In the genomic region with DNA sequence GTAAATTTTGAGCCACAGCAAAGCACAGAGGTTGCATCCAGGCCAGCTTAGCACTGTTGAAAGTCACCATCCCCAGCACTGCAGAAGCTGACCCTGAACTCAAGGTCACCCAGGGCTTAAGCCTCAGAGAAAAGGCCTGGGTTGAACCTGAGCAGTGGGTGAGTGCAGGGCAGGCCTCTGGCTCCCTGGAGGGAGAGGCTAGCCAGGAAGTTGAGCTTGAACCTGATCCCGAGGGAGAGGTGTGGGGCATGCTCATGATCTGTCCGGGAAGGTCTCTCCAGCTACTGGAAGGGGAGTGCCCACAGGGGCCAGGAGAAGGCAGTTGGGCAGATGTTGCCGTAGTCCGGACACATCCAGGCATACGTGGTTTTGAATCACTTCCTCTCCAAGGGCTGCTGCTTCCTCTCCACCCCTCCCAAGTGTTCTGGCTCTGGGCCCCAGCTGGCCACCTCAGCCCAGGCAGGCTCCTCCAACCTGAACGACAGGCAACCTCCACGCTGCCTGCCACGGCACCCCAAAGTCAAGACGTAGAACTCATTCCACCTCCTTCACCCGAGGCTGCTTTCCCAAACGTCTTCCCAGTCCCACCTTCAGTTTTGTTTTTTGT, we compare ENCODE assay signal across 1 cellular context.
TF ChIP-seq lines count a peak whose summit lies in the region.

No MANE protein-coding gene starts in this region.

TF ChIP-seq in HepG2, 621 proteins besides CTCF, POLR2A, EP300 and RAD21 (continued from another document and continues in another):
- TF ChIP-seq, protein P1, sequence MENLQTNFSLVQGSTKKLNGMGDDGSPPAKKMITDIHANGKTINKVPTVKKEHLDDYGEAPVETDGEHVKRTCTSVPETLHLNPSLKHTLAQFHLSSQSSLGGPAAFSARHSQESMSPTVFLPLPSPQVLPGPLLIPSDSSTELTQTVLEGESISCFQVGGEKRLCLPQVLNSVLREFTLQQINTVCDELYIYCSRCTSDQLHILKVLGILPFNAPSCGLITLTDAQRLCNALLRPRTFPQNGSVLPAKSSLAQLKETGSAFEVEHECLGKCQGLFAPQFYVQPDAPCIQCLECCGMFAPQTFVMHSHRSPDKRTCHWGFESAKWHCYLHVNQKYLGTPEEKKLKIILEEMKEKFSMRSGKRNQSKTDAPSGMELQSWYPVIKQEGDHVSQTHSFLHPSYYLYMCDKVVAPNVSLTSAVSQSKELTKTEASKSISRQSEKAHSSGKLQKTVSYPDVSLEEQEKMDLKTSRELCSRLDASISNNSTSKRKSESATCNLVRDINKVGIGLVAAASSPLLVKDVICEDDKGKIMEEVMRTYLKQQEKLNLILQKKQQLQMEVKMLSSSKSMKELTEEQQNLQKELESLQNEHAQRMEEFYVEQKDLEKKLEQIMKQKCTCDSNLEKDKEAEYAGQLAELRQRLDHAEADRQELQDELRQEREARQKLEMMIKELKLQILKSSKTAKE (CRISPR knock-in tag; IDR thresholded peaks at IDR 0.05; ENCODE audit: borderline replicate concordance): peak; percentile 99
- TF ChIP-seq, protein P2, sequence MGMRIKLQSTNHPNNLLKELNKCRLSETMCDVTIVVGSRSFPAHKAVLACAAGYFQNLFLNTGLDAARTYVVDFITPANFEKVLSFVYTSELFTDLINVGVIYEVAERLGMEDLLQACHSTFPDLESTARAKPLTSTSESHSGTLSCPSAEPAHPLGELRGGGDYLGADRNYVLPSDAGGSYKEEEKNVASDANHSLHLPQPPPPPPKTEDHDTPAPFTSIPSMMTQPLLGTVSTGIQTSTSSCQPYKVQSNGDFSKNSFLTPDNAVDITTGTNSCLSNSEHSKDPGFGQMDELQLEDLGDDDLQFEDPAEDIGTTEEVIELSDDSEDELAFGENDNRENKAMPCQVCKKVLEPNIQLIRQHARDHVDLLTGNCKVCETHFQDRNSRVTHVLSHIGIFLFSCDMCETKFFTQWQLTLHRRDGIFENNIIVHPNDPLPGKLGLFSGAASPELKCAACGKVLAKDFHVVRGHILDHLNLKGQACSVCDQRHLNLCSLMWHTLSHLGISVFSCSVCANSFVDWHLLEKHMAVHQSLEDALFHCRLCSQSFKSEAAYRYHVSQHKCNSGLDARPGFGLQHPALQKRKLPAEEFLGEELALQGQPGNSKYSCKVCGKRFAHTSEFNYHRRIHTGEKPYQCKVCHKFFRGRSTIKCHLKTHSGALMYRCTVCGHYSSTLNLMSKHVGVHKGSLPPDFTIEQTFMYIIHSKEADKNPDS (CRISPR knock-in tag; IDR thresholded peaks at IDR 0.05): no peak
- 0 out of 2 replicates have a peak, but pooled peaks have one; percentile 33 for TF ChIP-seq ZSCAN12 (CRISPR knock-in tag; IDR thresholded peaks at IDR 0.05)
- TF ChIP-seq, protein P3, sequence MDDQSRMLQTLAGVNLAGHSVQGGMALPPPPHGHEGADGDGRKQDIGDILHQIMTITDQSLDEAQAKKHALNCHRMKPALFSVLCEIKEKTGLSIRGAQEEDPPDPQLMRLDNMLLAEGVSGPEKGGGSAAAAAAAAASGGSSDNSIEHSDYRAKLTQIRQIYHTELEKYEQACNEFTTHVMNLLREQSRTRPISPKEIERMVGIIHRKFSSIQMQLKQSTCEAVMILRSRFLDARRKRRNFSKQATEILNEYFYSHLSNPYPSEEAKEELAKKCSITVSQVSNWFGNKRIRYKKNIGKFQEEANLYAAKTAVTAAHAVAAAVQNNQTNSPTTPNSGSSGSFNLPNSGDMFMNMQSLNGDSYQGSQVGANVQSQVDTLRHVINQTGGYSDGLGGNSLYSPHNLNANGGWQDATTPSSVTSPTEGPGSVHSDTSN (CRISPR knock-in tag; IDR thresholded peaks at IDR 0.05; ENCODE audit: borderline replicate concordance): no peak
- TF ChIP-seq SALL2 (CRISPR knock-in tag; IDR thresholded peaks at IDR 0.05): peak; percentile 71; the same call in 1 of the 2 replicates
- TF ChIP-seq, protein P4, sequence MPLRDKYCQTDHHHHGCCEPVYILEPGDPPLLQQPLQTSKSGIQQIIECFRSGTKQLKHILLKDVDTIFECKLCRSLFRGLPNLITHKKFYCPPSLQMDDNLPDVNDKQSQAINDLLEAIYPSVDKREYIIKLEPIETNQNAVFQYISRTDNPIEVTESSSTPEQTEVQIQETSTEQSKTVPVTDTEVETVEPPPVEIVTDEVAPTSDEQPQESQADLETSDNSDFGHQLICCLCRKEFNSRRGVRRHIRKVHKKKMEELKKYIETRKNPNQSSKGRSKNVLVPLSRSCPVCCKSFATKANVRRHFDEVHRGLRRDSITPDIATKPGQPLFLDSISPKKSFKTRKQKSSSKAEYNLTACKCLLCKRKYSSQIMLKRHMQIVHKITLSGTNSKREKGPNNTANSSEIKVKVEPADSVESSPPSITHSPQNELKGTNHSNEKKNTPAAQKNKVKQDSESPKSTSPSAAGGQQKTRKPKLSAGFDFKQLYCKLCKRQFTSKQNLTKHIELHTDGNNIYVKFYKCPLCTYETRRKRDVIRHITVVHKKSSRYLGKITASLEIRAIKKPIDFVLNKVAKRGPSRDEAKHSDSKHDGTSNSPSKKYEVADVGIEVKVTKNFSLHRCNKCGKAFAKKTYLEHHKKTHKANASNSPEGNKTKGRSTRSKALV (CRISPR knock-in tag; IDR thresholded peaks at IDR 0.05): peak; percentile 86
- no peak for TF ChIP-seq SRSF1 (optimal IDR thresholded peaks at IDR 0.05; ENCODE audit: low read depth, low read length)
- TF ChIP-seq MAZ (IDR thresholded peaks at IDR 0.05; ENCODE audit: borderline replicate concordance, low read depth, low read length): 0 out of 2 replicates have a peak, but pooled peaks have one; percentile 16
- TF ChIP-seq MAZ (CRISPR knock-in tag; IDR thresholded peaks at IDR 0.05; ENCODE audit: low read depth): peak; percentile 87
- TF ChIP-seq ZNF557 (CRISPR knock-in tag; IDR thresholded peaks at IDR 0.05): peak; percentile 18; the same call in 1 of the 2 replicates
- no peak for TF ChIP-seq ZNF75D (CRISPR knock-in tag; IDR thresholded peaks at IDR 0.05; ENCODE audit: borderline replicate concordance)
- TF ChIP-seq ETV5 (CRISPR knock-in tag; IDR thresholded peaks at IDR 0.05; ENCODE audit: borderline replicate concordance): peak; percentile 77
- peak; percentile 58; the same call in 1 of the 2 replicates for TF ChIP-seq PHF20 (CRISPR knock-in tag; IDR thresholded peaks at IDR 0.05)
- peak; percentile 96; the same call in 1 of the 2 replicates for TF ChIP-seq TOE1 (CRISPR knock-in tag; IDR thresholded peaks at IDR 0.05)
- no peak; the same call in 1 of the 2 replicates for TF ChIP-seq EEA1 (CRISPR knock-in tag; IDR thresholded peaks at IDR 0.05; ENCODE audit: borderline replicate concordance)
- no peak for TF ChIP-seq CBX2 (IDR thresholded peaks at IDR 0.05; ENCODE audit: low read depth, low read length)
- no peak for TF ChIP-seq CBX2 (CRISPR knock-in tag; IDR thresholded peaks at IDR 0.05; ENCODE audit: low read depth)
- TF ChIP-seq ZMYM4 (CRISPR knock-in tag; IDR thresholded peaks at IDR 0.05): peak; percentile 21; the same call in 1 of the 2 replicates
- TF ChIP-seq, protein P5, sequence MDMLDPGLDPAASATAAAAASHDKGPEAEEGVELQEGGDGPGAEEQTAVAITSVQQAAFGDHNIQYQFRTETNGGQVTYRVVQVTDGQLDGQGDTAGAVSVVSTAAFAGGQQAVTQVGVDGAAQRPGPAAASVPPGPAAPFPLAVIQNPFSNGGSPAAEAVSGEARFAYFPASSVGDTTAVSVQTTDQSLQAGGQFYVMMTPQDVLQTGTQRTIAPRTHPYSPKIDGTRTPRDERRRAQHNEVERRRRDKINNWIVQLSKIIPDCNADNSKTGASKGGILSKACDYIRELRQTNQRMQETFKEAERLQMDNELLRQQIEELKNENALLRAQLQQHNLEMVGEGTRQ (IDR thresholded peaks at IDR 0.05; ENCODE audit: low read depth, low read length): no peak; the same call in 1 of the 2 replicates
- TF ChIP-seq, protein P5 (CRISPR knock-in tag; IDR thresholded peaks at IDR 0.05; ENCODE audit: borderline replicate concordance): no peak
- TF ChIP-seq, protein P6, sequence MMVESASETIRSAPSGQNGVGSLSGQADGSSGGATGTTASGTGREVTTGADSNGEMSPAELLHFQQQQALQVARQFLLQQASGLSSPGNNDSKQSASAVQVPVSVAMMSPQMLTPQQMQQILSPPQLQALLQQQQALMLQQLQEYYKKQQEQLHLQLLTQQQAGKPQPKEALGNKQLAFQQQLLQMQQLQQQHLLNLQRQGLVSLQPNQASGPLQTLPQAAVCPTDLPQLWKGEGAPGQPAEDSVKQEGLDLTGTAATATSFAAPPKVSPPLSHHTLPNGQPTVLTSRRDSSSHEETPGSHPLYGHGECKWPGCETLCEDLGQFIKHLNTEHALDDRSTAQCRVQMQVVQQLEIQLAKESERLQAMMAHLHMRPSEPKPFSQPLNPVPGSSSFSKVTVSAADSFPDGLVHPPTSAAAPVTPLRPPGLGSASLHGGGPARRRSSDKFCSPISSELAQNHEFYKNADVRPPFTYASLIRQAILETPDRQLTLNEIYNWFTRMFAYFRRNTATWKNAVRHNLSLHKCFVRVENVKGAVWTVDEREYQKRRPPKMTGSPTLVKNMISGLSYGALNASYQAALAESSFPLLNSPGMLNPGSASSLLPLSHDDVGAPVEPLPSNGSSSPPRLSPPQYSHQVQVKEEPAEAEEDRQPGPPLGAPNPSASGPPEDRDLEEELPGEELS (CRISPR knock-in tag; IDR thresholded peaks at IDR 0.05): peak; percentile 77
- TF ChIP-seq SMC3 (IDR thresholded peaks at IDR 0.05; ENCODE audit: low read length): peak; percentile 36; the same call in 1 of the 2 replicates
- TF ChIP-seq JUND (CRISPR knock-in tag; IDR thresholded peaks at IDR 0.05): peak; percentile 52; the same call in 1 of the 2 replicates
- TF ChIP-seq, protein P7, sequence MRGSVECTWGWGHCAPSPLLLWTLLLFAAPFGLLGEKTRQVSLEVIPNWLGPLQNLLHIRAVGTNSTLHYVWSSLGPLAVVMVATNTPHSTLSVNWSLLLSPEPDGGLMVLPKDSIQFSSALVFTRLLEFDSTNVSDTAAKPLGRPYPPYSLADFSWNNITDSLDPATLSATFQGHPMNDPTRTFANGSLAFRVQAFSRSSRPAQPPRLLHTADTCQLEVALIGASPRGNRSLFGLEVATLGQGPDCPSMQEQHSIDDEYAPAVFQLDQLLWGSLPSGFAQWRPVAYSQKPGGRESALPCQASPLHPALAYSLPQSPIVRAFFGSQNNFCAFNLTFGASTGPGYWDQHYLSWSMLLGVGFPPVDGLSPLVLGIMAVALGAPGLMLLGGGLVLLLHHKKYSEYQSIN (CRISPR knock-in tag; IDR thresholded peaks at IDR 0.05; ENCODE audit: borderline replicate concordance): no peak
- peak; percentile 82 for TF ChIP-seq HDAC1 (CRISPR knock-in tag; IDR thresholded peaks at IDR 0.05)
- no peak for TF ChIP-seq ZNF496 (CRISPR knock-in tag; IDR thresholded peaks at IDR 0.05; ENCODE audit: insufficient replicate concordance)
- TF ChIP-seq ZNF562 (CRISPR knock-in tag; IDR thresholded peaks at IDR 0.05; ENCODE audit: borderline replicate concordance): no peak
- TF ChIP-seq, protein P8, sequence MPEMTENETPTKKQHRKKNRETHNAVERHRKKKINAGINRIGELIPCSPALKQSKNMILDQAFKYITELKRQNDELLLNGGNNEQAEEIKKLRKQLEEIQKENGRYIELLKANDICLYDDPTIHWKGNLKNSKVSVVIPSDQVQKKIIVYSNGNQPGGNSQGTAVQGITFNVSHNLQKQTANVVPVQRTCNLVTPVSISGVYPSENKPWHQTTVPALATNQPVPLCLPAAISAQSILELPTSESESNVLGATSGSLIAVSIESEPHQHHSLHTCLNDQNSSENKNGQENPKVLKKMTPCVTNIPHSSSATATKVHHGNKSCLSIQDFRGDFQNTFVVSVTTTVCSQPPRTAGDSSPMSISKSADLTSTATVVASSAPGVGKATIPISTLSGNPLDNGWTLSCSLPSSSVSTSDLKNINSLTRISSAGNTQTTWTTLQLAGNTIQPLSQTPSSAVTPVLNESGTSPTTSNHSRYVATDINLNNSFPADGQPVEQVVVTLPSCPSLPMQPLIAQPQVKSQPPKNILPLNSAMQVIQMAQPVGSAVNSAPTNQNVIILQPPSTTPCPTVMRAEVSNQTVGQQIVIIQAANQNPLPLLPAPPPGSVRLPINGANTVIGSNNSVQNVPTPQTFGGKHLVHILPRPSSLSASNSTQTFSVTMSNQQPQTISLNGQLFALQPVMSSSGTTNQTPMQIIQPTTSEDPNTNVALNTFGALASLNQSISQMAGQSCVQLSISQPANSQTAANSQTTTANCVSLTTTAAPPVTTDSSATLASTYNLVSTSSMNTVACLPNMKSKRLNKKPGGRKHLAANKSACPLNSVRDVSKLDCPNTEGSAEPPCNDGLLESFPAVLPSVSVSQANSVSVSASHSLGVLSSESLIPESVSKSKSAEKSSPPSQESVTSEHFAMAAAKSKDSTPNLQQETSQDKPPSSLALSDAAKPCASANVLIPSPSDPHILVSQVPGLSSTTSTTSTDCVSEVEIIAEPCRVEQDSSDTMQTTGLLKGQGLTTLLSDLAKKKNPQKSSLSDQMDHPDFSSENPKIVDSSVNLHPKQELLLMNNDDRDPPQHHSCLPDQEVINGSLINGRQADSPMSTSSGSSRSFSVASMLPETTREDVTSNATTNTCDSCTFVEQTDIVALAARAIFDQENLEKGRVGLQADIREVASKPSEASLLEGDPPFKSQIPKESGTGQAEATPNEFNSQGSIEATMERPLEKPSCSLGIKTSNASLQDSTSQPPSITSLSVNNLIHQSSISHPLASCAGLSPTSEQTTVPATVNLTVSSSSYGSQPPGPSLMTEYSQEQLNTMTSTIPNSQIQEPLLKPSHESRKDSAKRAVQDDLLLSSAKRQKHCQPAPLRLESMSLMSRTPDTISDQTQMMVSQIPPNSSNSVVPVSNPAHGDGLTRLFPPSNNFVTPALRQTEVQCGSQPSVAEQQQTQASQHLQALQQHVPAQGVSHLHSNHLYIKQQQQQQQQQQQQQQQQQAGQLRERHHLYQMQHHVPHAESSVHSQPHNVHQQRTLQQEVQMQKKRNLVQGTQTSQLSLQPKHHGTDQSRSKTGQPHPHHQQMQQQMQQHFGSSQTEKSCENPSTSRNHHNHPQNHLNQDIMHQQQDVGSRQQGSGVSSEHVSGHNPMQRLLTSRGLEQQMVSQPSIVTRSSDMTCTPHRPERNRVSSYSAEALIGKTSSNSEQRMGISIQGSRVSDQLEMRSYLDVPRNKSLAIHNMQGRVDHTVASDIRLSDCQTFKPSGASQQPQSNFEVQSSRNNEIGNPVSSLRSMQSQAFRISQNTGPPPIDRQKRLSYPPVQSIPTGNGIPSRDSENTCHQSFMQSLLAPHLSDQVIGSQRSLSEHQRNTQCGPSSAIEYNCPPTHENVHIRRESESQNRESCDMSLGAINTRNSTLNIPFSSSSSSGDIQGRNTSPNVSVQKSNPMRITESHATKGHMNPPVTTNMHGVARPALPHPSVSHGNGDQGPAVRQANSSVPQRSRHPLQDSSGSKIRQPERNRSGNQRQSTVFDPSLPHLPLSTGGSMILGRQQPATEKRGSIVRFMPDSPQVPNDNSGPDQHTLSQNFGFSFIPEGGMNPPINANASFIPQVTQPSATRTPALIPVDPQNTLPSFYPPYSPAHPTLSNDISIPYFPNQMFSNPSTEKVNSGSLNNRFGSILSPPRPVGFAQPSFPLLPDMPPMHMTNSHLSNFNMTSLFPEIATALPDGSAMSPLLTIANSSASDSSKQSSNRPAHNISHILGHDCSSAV (CRISPR knock-in tag; IDR thresholded peaks at IDR 0.05; ENCODE audit: borderline replicate concordance): no peak; the same call in 1 of the 2 replicates
- TF ChIP-seq ZNF720 (CRISPR knock-in tag; IDR thresholded peaks at IDR 0.05): no peak
